In the genomic region with DNA sequence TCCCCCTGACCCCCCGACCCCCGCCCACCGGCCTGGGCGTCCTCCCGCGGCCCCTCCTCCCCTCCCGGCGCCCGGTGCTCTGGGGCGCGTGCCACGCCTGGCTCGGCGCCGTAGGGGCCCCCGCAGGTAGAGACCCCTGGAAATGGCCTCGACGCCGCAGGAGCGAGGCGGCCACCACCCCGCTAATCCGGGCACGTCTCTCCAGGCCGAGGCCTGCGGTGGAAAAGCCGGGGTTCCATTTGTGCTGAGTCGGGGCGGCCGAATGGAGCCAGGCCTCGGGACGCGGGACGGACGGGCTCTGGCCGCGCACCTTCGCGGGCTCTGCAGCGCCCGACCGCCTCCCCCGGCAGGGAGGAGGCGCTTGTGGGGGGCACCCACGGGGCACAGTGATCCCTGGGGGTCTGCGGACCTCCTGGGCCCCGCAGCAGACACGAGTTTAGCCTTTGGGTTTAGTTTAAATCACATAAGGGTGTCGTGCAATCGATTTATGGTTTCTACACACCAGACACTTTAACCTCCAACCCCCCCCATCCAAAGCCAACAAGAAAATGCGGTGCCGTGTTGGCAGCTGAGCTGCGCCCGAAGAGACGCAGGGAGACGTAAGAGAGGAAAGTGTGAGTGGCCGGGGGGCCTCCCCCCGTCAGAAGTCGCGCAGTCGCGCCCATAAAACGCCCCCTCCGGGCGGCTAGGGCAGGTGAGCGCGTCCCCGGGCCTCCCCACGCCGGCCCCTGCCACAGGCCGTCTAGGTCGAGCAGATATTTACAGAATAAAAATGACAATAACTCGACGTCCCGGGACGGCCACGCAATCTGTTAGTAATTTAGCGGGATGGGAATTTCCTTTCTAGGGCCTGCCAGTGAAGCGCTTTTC, we compare ENCODE assay signal across 8 cellular contexts. TPM values are rescaled to one million over a fixed set of nuclear protein-coding genes. Genes with fewer than 3 reads are reported as not detected.
DNase-seq lines count a peak whose midpoint lies in the region; ATAC-seq, FAIRE-seq and TF ChIP-seq lines count a peak whose summit lies in the region.

No MANE protein-coding gene starts in this region.

- no peak overlapping the region for H3K27ac Mint-ChIP-seq in T-helper 17 cell

- H3K4me3 ChIP-seq in bronchial epithelial cell (ENCODE audit: low read depth, low read length) (peak overlapping the region; percentile 57), right lobe of liver (peak overlapping the region; percentile 39 to 46 (median 43))

- intact Hi-C loops in right lobe of liver (cut with DNase I), result no loop called here

- H3K36me3 ChIP-seq in bronchial epithelial cell (ENCODE audit: control insufficient read depth, insufficient read depth, low read length), result no peaks in the 10 kb centered on the region
- no peaks in the 10 kb centered on the region for H3K36me3 ChIP-seq in right lobe of liver

- no peaks in the 10 kb centered on the region for H3K9me3 ChIP-seq in T-helper 17 cell (ENCODE audit: control insufficient read depth, low read length, poor library complexity, severe bottlenecking)
- no peaks in the 10 kb centered on the region for H3K9me3 ChIP-seq in right lobe of liver

- peak; percentile 11 for ATAC-seq in T-helper 17 cell
- peak; percentile 10 to 29 (median 22) for ATAC-seq in right lobe of liver
- ATAC-seq in GM19397 (IDR thresholded peaks at IDR 0.05; ENCODE audit: unreplicated experiment), result no peak

- peak overlapping the region; percentile 89 for H3K4me3 Mint-ChIP-seq in T-helper 17 cell

- whole genome bisulfite sequencing in right lobe of liver (ENCODE audit: insufficient coverage, low coverage, low lambda C conversion rate, missing lambda C conversion rate), result 0% methylated on average over 13 of the region's 79 CpGs

- no peak for TF ChIP-seq POLR2A in right lobe of liver (IDR thresholded peaks at IDR 0.05)

- no peaks in the 10 kb centered on the region for H3K36me3 Mint-ChIP-seq in T-helper 17 cell (ENCODE audit: low read depth)

- peaks cover 18% of the 10 kb centered on the region for H3K27me3 Mint-ChIP-seq in T-helper 17 cell

- FAIRE-seq in bronchial epithelial cell (lab: Jason Lieb, UNC), result no peak

- peak overlapping the region in 2 of 3 donors; percentile 21 to 58 for H3K27ac ChIP-seq in right lobe of liver

- peaks cover 0 to 38% (median 13%) of the 10 kb centered on the region in 4 donors for H3K4me1 ChIP-seq in right lobe of liver

- DNase-seq in NCI-H1694 treated with DMSO at 0.1 percent for 48 hours (lab: John Stamatoyannopoulos, UW), result peak; percentile 5
- no peak for DNase-seq in NCI-H1694 (lab: John Stamatoyannopoulos, UW)
- DNase-seq in T-helper 17 cell, result peak in 1 of 3 donors; percentile 41
- peak; percentile 12 for DNase-seq in bronchial epithelial cell (ENCODE audit: low read depth)
- peak in 1 of 3 donors; percentile 56 for DNase-seq in right lobe of liver
- DNase-seq in stimulated activated CD4-positive, alpha-beta T cell treated with anti-CD3 and anti-CD28 coated beads, TNF-alpha, amount 100 ng/mL, for 48 hours (ENCODE audit: low read depth in 3 of 3), result peak; percentile 66 to 76 (median 70)
- no peak for DNase-seq in epidermal melanocyte (ENCODE audit: insufficient read length, low spot score)

- TF ChIP-seq CTCF in bronchial epithelial cell (IDR thresholded peaks at IDR 0.05; ENCODE audit: insufficient read depth, low read length, severe bottlenecking) (no peak), right lobe of liver (IDR thresholded peaks at IDR 0.05) (no peak)

- H3K4me1 Mint-ChIP-seq in T-helper 17 cell, result peaks cover 24% of the 10 kb centered on the region

- H3K27me3 ChIP-seq in bronchial epithelial cell (ENCODE audit: control insufficient read depth, insufficient read depth, low read length) (no peaks in the 10 kb centered on the region), right lobe of liver (peaks cover 0 to 9% of the 10 kb centered on the region in 2 donors)

RNA-seq across cellular contexts. Expression of a gene that starts 1.1 kb away (rescaled TPM):
- total RNA-seq in T-helper 17 cell (10 to 100 TPM; 73.4 to 77.8 TPM), bronchial epithelial cell (0.53 and 1.7 TPM in 2 replicates), right lobe of liver (1 to 10 TPM in 5 of 6 experiments, under 1 TPM in 1; 1.00 to 4.3 (median 2.9) TPM)

Comparison
In these comparisons a context has a peak if more than half of its experiments do, and no peak if none do; other contexts are left out.
1. DNase-seq: peak in NCI-H1694 treated with DMSO at 0.1 percent for 48 hours (single experiment), bronchial epithelial cell (single experiment) and stimulated activated CD4-positive, alpha-beta T cell treated with anti-CD3 and anti-CD28 coated beads, TNF-alpha, amount 100 ng/mL, for 48 hours (3 of 3); none in NCI-H1694 (single experiment) and epidermal melanocyte (single experiment).
2. RNA of a gene that starts 1.1 kb away (total RNA-seq): 73.4 to 77.8 TPM in T-helper 17 cell; 1.00 to 4.3 TPM in right lobe of liver and 0.53 to 1.7 TPM in bronchial epithelial cell; every median in the first group is over 10 times any median in the second.